Comparison of ENCODE assay signal across 1 cellular context in the genomic region with DNA sequence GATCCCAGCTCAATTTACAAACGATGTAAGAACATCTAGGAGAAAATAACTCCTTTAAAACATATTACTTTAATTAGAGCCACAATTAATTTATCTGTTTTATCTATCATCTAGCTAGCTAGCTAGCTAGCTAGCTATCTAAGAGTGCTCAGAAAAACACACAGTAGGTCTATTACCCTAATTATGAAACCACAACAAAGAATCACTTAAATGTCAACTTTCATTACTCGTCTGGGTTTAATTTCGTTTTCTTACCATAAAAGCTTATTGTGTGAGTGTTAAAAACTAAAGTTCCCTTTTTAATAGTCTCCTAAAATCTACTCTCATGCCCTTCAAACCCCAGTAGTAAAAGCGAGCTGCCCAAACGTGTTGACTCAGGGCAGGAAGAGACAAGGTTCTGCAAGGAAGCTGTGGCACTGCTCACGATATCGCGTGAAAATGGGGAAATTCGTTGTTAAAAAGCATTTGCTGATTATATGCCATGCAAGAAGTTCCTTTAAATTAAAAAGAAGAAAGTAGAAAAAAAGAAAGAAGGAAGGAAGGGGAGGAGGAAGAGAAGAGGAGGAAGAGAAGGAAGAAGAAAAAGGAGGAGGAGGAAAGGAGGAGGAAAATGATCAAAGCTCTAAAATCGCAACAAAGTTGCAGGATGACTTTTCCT.
TF ChIP-seq lines count a peak whose summit lies in the region.

No MANE protein-coding gene starts in this region.

TF ChIP-seq in GM12878, 131 proteins besides CTCF, POLR2A, EP300 and RAD21 (continued from another document):
- TF ChIP-seq YBX1 (IDR thresholded peaks at IDR 0.05) (no peak), MTA3 (IDR thresholded peaks at IDR 0.05; ENCODE audit: borderline replicate concordance, low read length) (no peak)
